ENCODE assay signal across 13 cellular contexts in genomic region chr18:31791817-31792579, GRCh38. TPM values are rescaled to one million over a fixed set of nuclear protein-coding genes. Genes with fewer than 3 reads are reported as not detected.
DNase-seq lines count a peak whose midpoint lies in the region; ATAC-seq and TF ChIP-seq lines count a peak whose summit lies in the region.
"Had no signal": no experiment of that assay in that cellular context is flagged by ENCODE, and none has a peak within 500 bp of the region (broad histone marks: within the 10 kb centered on the region; RNA-seq: fewer than 3 reads in every experiment).

No MANE protein-coding gene starts in this region.

- no peak overlapping the region for H3K4ac ChIP-seq in mesendoderm (ENCODE audit: low read depth, low read length)

- H4K20me1 ChIP-seq in osteoblast (ENCODE audit: insufficient read depth, low read length) = no peaks in the 10 kb centered on the region

- H3K4me2 ChIP-seq in osteoblast (ENCODE audit: insufficient read depth, low read length) (no peak overlapping the region), mesendoderm (ENCODE audit: low read length) (no peak overlapping the region)

- H2AFZ ChIP-seq in osteoblast (ENCODE audit: low read length) = no peak overlapping the region

- H2BK15ac ChIP-seq in mesendoderm (replicated peaks; ENCODE audit: low read depth) = no peak overlapping the region

- H3K36me3 ChIP-seq in osteoblast (ENCODE audit: insufficient read depth, low read length) (no peaks in the 10 kb centered on the region), mesendoderm (ENCODE audit: control insufficient read depth, insufficient read depth, low read length) (no peaks in the 10 kb centered on the region)
- H3K36me3 ChIP-seq: cardiac muscle cell, heart right ventricle had no signal

- no peaks in the 10 kb centered on the region for H3K9me3 ChIP-seq in osteoblast (ENCODE audit: low read depth, low read length)
- H3K9me3 ChIP-seq: heart right ventricle had no signal

- no peaks in the 10 kb centered on the region for H3K79me1 ChIP-seq in mesendoderm (ENCODE audit: low read length)

- H3K4me3 ChIP-seq in osteoblast (ENCODE audit: insufficient read depth, low read length) (no peak overlapping the region), mesendoderm (ENCODE audit: low read length) (no peak overlapping the region)
- H3K4me3 ChIP-seq: cardiac muscle cell, heart right ventricle had no signal

- no peak overlapping the region for H4K5ac ChIP-seq in mesendoderm (ENCODE audit: low read length)

- ATAC-seq in GM18502 (IDR thresholded peaks at IDR 0.05; ENCODE audit: poor library complexity, unreplicated experiment) = peak; percentile 97
- ATAC-seq in GM21515 (IDR thresholded peaks at IDR 0.05; ENCODE audit: unreplicated experiment) = peak; percentile 97
- peak; percentile 99 for ATAC-seq in HG03175 (IDR thresholded peaks at IDR 0.05; ENCODE audit: unreplicated experiment)

- H3K27me3 ChIP-seq in osteoblast (ENCODE audit: insufficient read depth, low read length) = no peaks in the 10 kb centered on the region
- no peaks in the 10 kb centered on the region for H3K27me3 ChIP-seq in mesendoderm (ENCODE audit: insufficient read depth, low read length, poor library complexity)
- H3K27me3 ChIP-seq: cardiac muscle cell had no signal

- H3K56ac ChIP-seq in mesendoderm (ENCODE audit: low read length) = no peak overlapping the region

- H3K23ac ChIP-seq in mesendoderm (ENCODE audit: low read length) = no peak overlapping the region

- no peak for TF ChIP-seq CTCF in osteoblast (IDR thresholded peaks at IDR 0.05; ENCODE audit: extremely low read depth, low read depth, low read length)

- no peak overlapping the region for H3K9ac ChIP-seq in mesendoderm (ENCODE audit: low read length)

- H4K8ac ChIP-seq in mesendoderm (ENCODE audit: low read depth, low read length) = no peak overlapping the region

- no peaks in the 10 kb centered on the region for H3K4me1 ChIP-seq in osteoblast (ENCODE audit: insufficient read depth, low read length)
- H3K4me1 ChIP-seq in mesendoderm (ENCODE audit: control insufficient read depth, low read depth, low read length) = no peaks in the 10 kb centered on the region

- H3K18ac ChIP-seq in mesendoderm (ENCODE audit: low read length) = no peak overlapping the region

- H3K27ac ChIP-seq in osteoblast (ENCODE audit: low read depth, low read length) (no peak overlapping the region), mesendoderm (ENCODE audit: low read depth, low read length) (no peak overlapping the region)
- H3K27ac ChIP-seq: cardiac muscle cell, heart right ventricle had no signal

- H2BK5ac ChIP-seq in mesendoderm (ENCODE audit: low read length) = no peak overlapping the region

- H2BK120ac ChIP-seq in mesendoderm (ENCODE audit: low read depth, low read length) = no peak overlapping the region

- no peak overlapping the region for H2AK5ac ChIP-seq in mesendoderm (ENCODE audit: low read length)

- no CpG with 5 or more reads among the region's 6 CpGs for WGBS in mesendoderm (ENCODE audit: extremely low coverage, insufficient coverage, low lambda C conversion rate)

- H3K79me2 ChIP-seq in osteoblast (ENCODE audit: insufficient read depth, low read length) (no peaks in the 10 kb centered on the region), mesendoderm (ENCODE audit: control insufficient read depth, insufficient read depth, low read length) (no peaks in the 10 kb centered on the region)

- DNase-seq in UCSD-AML1 (lab: John Stamatoyannopoulos, UW; ENCODE audit: unreplicated experiment) (peak; percentile 22), osteoblast (ENCODE audit: insufficient read length, low spot score, missing footprints) (no peak), mesendoderm (no peak), NCI-H748 treated with DMSO at 0.1 percent for 48 hours (lab: John Stamatoyannopoulos, UW) (no peak), mucosa of gallbladder (ENCODE audit: low spot score) (no peak)
- DNase-seq: activated CD4-positive, alpha-beta memory T cell treated with anti-CD3 and anti-CD28 coated beads, Interleukin-2, amount 10 ng/mL, durations not matched to agents 7 days and 5 days; CD8-positive, alpha-beta memory T cell; heart right ventricle had no signal

RNA-seq across cellular contexts. Expression of gene SLC25A52, which starts 31.3 kb away (rescaled TPM):
- total RNA-seq in osteoblast (not detected in 2 replicates), mucosa of gallbladder (0.26 TPM)
- polyA plus RNA-seq in mesendoderm (2013, experiment 1 of 2) = 0.08 TPM
- polyA plus RNA-seq in mesendoderm (2013, experiment 2 of 2) = 0.14 TPM
- total RNA-seq: cardiac muscle cell, osteocyte had no signal
- polyA plus RNA-seq: cardiac muscle cell; CD8-positive, alpha-beta memory T cell; heart right ventricle had no signal
